Comparison of ENCODE assay signal across 31 cellular contexts in the genomic region with DNA sequence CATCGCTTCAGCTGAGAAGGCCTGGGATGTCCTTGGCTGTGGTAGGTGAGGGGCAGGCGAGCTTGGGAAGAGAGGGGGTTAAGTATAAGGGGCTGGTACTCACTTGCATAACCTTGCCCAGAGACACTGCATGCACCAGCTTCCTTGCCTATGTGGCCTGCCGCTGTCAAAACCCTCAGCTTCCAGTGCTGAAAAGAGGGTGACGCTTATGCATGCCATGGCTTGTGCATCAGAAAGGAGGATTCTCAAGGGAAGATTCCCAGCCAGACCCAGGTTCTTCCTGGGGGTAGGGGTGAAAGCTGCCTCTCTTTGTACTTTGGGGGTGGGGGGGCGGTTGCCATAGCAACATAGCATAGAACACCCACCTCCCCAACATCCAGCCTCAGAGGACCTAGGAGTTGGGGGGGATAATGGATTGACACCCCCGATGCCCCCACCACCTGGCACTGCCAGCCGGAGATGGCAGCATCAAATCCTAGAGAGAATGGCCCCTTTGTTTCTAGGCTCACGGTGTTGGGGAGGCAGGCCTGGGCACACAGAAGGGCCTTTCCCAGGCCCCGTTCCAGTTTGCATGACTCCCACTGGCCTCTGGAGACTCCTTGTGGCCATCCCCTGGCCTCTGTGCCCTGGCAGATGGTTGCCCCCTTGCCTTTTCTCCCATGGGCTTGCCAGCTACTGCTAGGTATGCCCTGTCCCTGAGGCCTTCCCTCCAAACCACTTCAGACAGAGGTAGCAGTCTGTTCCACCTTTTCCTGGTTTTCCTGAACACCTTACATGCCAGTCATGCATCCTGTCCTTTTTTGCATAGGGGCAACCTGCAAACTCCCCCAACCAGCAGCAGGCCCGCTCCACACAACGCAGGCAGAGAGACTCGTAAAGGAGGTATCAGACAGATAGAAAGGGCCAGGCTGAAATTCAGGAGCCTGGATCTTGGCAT. TPM values are rescaled to one million over a fixed set of nuclear protein-coding genes. Genes with fewer than 3 reads are reported as not detected.
DNase-seq lines count a peak whose midpoint lies in the region; ATAC-seq and TF ChIP-seq lines count a peak whose summit lies in the region.
"Had no signal": no experiment of that assay in that cellular context is flagged by ENCODE, and none has a peak within 500 bp of the region (broad histone marks: within the 10 kb centered on the region; RNA-seq: fewer than 3 reads in every experiment).

No MANE protein-coding gene starts in this region.

- ATAC-seq in Panc1 (peak; percentile 37; the same call in 1 of the 2 replicates), HG03095 (IDR thresholded peaks at IDR 0.05; ENCODE audit: unreplicated experiment) (no peak)
- ATAC-seq: lower lobe of right lung, psoas muscle had no signal

- no peak overlapping the region for H3K9ac ChIP-seq in endodermal cell (ENCODE audit: extremely low read depth, low read length, poor library complexity, severe bottlenecking)
- H3K9ac ChIP-seq: neural progenitor cell had no signal

- no peak for DNase-seq in CD14-positive monocyte (ENCODE audit: low spot score)
- DNase-seq in Panc1 (ENCODE audit: low read depth, low spot score), result no peak
- DNase-seq in endodermal cell, result peak; percentile 52
- peak in 55 of 56 donors; percentile 39 to 95 (median 88) for DNase-seq in nucleus accumbens (lab: John Stamatoyannopoulos, UW)
- no peak for DNase-seq in activated CD4-positive, alpha-beta T cell treated with anti-CD3 and anti-CD28 coated beads for 4 hours
- no peak for DNase-seq in NCI-H2029 (lab: John Stamatoyannopoulos, UW)
- no peak for DNase-seq in D341Med (ENCODE audit: low spot score)
- DNase-seq: activated B cell treated with CpG ODN at 0.5 μM for 24 hours; activated CD4-positive, alpha-beta T cell treated with anti-CD3 and anti-CD28 coated beads, Interleukin-2, amount 50 U/mL, for 4 hours; activated naive CD4-positive, alpha-beta T cell treated with anti-CD3 and anti-CD28 coated beads, Interleukin-2, amount 50 U/mL, for 16 hours; HFFc6; lower lobe of right lung; NCI-H2107; NCI-H510A treated with DMSO at 0.1 percent for 48 hours; NK-92 treated with Interleukin-12 subunit alpha and Interleukin-12 subunit beta, amount 100 ng/mL, for 24 hours had no signal

- H3K4me3 ChIP-seq in Panc1 (ENCODE audit: low read depth in 2 of 2, low read length in 2 of 2), result no peak overlapping the region
- H3K4me3 ChIP-seq in endodermal cell (ENCODE audit: low read length), result no peak overlapping the region
- H3K4me3 ChIP-seq: lower lobe of right lung, neural progenitor cell, Peyer's patch, psoas muscle had no signal

- peaks cover 0 to 8% (median 2%) of the 10 kb centered on the region in 7 donors for H3K9me3 Mint-ChIP-seq in CD14-positive monocyte
- H3K9me3 Mint-ChIP-seq in endodermal cell, result no peaks in the 10 kb centered on the region
- H3K9me3 Mint-ChIP-seq: activated B cell treated with CpG ODN at 0.5 μM for 24 hours; activated T-helper 1 cell treated with anti-CD3 and anti-CD28 coated beads, Interleukin-12 subunit alpha, Interleukin-12 subunit beta, Interleukin-2, Interleukin-4 antibody, amounts not matched to agents 30 ng/mL and 10 ng/mL and 1 ng/mL, durations not matched to agents 14 hours and 24 hours and 36 hours; central memory CD8-positive, alpha-beta T cell; HFFc6; neural progenitor cell had no signal

- H3K27me3 Mint-ChIP-seq in CD14-positive monocyte (ENCODE audit: low read depth in 3 of 3), result peaks cover 69 to 92% (median 75%) of the 10 kb centered on the region in 3 donors
- peaks cover 20% of the 10 kb centered on the region for H3K27me3 Mint-ChIP-seq in endodermal cell (ENCODE audit: insufficient read depth)

- H3K27me3 ChIP-seq in Panc1 (ENCODE audit: control insufficient read depth, insufficient read depth, low read length) (no peaks in the 10 kb centered on the region; the same call in 1 of the 2 replicates), endodermal cell (ENCODE audit: control insufficient read depth, insufficient read depth, low read length, poor library complexity, severe bottlenecking) (peaks cover 33% of the 10 kb centered on the region)
- H3K27me3 ChIP-seq: Peyer's patch had no signal

- POLR2A ChIA-PET in Panc1 (lab: Charles Lee), result no interaction called here

- TF ChIP-seq CTCF in CD14-positive monocyte (IDR thresholded peaks at IDR 0.05) (no peak), Panc1 (IDR thresholded peaks at IDR 0.05) (no peak), endodermal cell (conservative IDR thresholded peaks at IDR 0.05) (no peak)

- in situ Hi-C loops in Panc1 (cut with HindIII; ENCODE audit: low pct_unique_long_range_greater_than_20kb, low sequenced_read_pairs), result no loop called here

- H3K27ac Mint-ChIP-seq in CD14-positive monocyte (no peak overlapping the region), endodermal cell (no peak overlapping the region)
- H3K27ac Mint-ChIP-seq: activated B cell treated with CpG ODN at 0.5 μM for 24 hours; activated T-helper 1 cell treated with anti-CD3 and anti-CD28 coated beads, Interleukin-12 subunit alpha, Interleukin-12 subunit beta, Interleukin-2, Interleukin-4 antibody, amounts not matched to agents 30 ng/mL and 10 ng/mL and 1 ng/mL, durations not matched to agents 14 hours and 24 hours and 36 hours; HFFc6; neural progenitor cell had no signal

- no peaks in the 10 kb centered on the region for H3K4me1 ChIP-seq in Panc1 (ENCODE audit: control insufficient read depth, insufficient read depth, low read length)
- no peaks in the 10 kb centered on the region for H3K4me1 ChIP-seq in endodermal cell (ENCODE audit: control insufficient read depth, insufficient read depth, low read length)
- H3K4me1 ChIP-seq: lower lobe of right lung, neural progenitor cell, Peyer's patch, psoas muscle had no signal

- CTCF ChIA-PET in Panc1 (lab: Charles Lee), result interaction anchor here (0.8 to 1.5 kb wide), 2 partner anchors 28 kb away, joined by 5 to 16 read pairs; no protein-coding TSS in a partner anchor

- BruUV-seq in Panc1 (replicated peaks; lab: Mats Ljungman, UMichigan), result no TSS peak

- peak overlapping the region; percentile 20 to 74 for H3K4me3 Mint-ChIP-seq in CD14-positive monocyte
- no peak overlapping the region for H3K4me3 Mint-ChIP-seq in endodermal cell
- H3K4me3 Mint-ChIP-seq: activated B cell treated with CpG ODN at 0.5 μM for 24 hours; activated T-helper 1 cell treated with anti-CD3 and anti-CD28 coated beads, Interleukin-12 subunit alpha, Interleukin-12 subunit beta, Interleukin-2, Interleukin-4 antibody, amounts not matched to agents 30 ng/mL and 10 ng/mL and 1 ng/mL, durations not matched to agents 14 hours and 24 hours and 36 hours; central memory CD8-positive, alpha-beta T cell; HFFc6; neural progenitor cell had no signal

- H3K36me3 ChIP-seq in Panc1 (ENCODE audit: control insufficient read depth, insufficient read depth, low read length) (no peaks in the 10 kb centered on the region), endodermal cell (ENCODE audit: control insufficient read depth, insufficient read depth, low read length) (peaks cover 12% of the 10 kb centered on the region)
- H3K36me3 ChIP-seq: lower lobe of right lung, neural progenitor cell, Peyer's patch had no signal

- WGBS in endodermal cell (ENCODE audit: insufficient coverage in 1 of 2, insufficient read length in 1 of 2), 2 experiments, result 88% methylated on average over 10 to 11 of the region's 12 CpGs

- H3K36me3 Mint-ChIP-seq in CD14-positive monocyte (no peaks in the 10 kb centered on the region), endodermal cell (ENCODE audit: low read depth) (peaks cover 8% of the 10 kb centered on the region)
- H3K36me3 Mint-ChIP-seq: neural progenitor cell had no signal

- intact Hi-C loops in CD14-positive monocyte (cut with micrococcal nuclease), result no loop called here
- intact Hi-C loops in Panc1 (cut with micrococcal nuclease; ENCODE audit: unreplicated experiment), result no loop called here

- H3K9me3 ChIP-seq in Panc1 (ENCODE audit: control insufficient read depth, insufficient read depth, low read depth, low read length) (no peaks in the 10 kb centered on the region), endodermal cell (ENCODE audit: control insufficient read depth, low read length) (no peaks in the 10 kb centered on the region)
- H3K9me3 ChIP-seq: Caco-2, lower lobe of right lung, Peyer's patch, psoas muscle had no signal

- H3K4me1 Mint-ChIP-seq in CD14-positive monocyte, result no peaks in the 10 kb centered on the region
- no peaks in the 10 kb centered on the region for H3K4me1 Mint-ChIP-seq in endodermal cell
- H3K4me1 Mint-ChIP-seq: activated B cell treated with CpG ODN at 0.5 μM for 24 hours had no signal

- H3K27ac ChIP-seq in Panc1 (ENCODE audit: low read length), result no peak overlapping the region
- H3K27ac ChIP-seq in endodermal cell (ENCODE audit: low read depth, low read length), result no peak overlapping the region
- H3K27ac ChIP-seq: lower lobe of right lung, neural progenitor cell, Peyer's patch, psoas muscle had no signal

RNA-seq across cellular contexts. Expression of a gene that starts 44.6 kb away (rescaled TPM):
- polyA plus RNA-seq in CD14-positive monocyte, result not detected
- 0.28 TPM for total RNA-seq in Panc1 (2021; ENCODE audit: unreplicated experiment)
- not detected for polyA plus RNA-seq in Panc1 (2012; ENCODE audit: insufficient read length)
- total RNA-seq in endodermal cell, result 1 to 10 TPM; 3.9 to 4.0 TPM
- polyA plus RNA-seq in endodermal cell (2013, experiment 1 of 2), result 0.50 TPM
- polyA plus RNA-seq in endodermal cell (2013, experiment 2 of 2), result 0.33 TPM
- total RNA-seq: A673; activated B cell treated with CpG ODN at 0.5 μM for 24 hours; activated T-helper 1 cell treated with anti-CD3 and anti-CD28 coated beads, Interleukin-12 subunit alpha, Interleukin-12 subunit beta, Interleukin-2, Interleukin-4 antibody, amounts not matched to agents 30 ng/mL and 10 ng/mL and 1 ng/mL, durations not matched to agents 14 hours and 24 hours and 36 hours; astrocyte; epithelial cell of proximal tubule; fibroblast of villous mesenchyme; HFFc6; lower lobe of right lung; MCF 10A; psoas muscle; skeletal muscle tissue; urinary bladder had no signal
- polyA plus RNA-seq: BJ, keratinocyte, psoas muscle had no signal

Comparison
In these comparisons a context has a peak if more than half of its experiments do, and no peak if none do; other contexts are left out.
1. DNase-seq: peak in endodermal cell (single experiment) and nucleus accumbens (55 of 56); none in CD14-positive monocyte (single experiment), Panc1 (single experiment), activated CD4-positive, alpha-beta T cell treated with anti-CD3 and anti-CD28 coated beads for 4 hours (0 of 2), NCI-H2029 (single experiment) and D341Med (single experiment).